ENCODE assay signal across 27 cellular contexts in the genomic region with DNA sequence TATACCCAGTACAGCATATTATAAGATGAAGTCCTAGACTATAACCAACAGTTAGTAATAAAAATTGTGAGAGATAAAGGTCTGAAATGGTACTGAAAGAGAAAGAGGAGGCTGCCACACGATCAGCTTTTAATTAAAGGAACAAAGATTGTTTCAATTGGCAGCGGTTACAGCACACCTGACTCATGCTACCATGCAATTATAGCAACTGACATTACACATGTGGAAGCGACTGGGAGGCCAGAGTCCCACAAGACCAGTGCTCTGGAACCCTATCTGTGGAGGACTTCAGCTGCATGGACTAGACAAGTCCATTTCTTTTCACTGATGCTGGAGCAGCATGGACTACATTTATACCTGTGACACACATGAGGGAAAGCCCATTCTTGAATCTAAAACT. TPM values are rescaled to one million over a fixed set of nuclear protein-coding genes. Genes with fewer than 3 reads are reported as not detected.
A peak's percentile ranks its signal among the peaks of the same experiment; 100 is the strongest.
DNase-seq lines count a peak whose midpoint lies in the region; ATAC-seq and TF ChIP-seq lines count a peak whose summit lies in the region.
"Had no signal": no experiment of that assay in that cellular context is flagged by ENCODE, and none has a peak within 500 bp of the region (broad histone marks: within the 10 kb centered on the region; RNA-seq: fewer than 3 reads in every experiment).

No MANE protein-coding gene starts in this region.

- H3K27ac ChIP-seq in body of pancreas (peak overlapping the region in 2 of 4 donors; percentile 19 to 22), skeletal muscle tissue (ENCODE audit: low read depth, low read length) (peak overlapping the region; percentile 68)
- H3K27ac ChIP-seq: esophagus muscularis mucosa, foreskin keratinocyte, PC-9, testis had no signal

- peaks cover 37% of the 10 kb centered on the region for H3K4me1 Mint-ChIP-seq in activated T-cell treated with anti-CD3 and anti-CD28 coated beads, Interleukin-2, amount 50 U/mL, for 72 hours (ENCODE audit: low read depth)
- H3K4me1 Mint-ChIP-seq: GM23338, nephron progenitor cell had no signal

- H3K27me3 ChIP-seq in body of pancreas (no peaks in the 10 kb centered on the region), skeletal muscle tissue (ENCODE audit: control insufficient read depth in 3 of 3, insufficient read depth in 3 of 3, low read length in 3 of 3) (no peaks in the 10 kb centered on the region)
- H3K27me3 ChIP-seq: esophagus muscularis mucosa, foreskin keratinocyte, heart right ventricle, testis had no signal

- no peak overlapping the region for H3K4me3 Mint-ChIP-seq in activated T-cell treated with anti-CD3 and anti-CD28 coated beads, Interleukin-2, amount 50 U/mL, for 72 hours
- H3K4me3 Mint-ChIP-seq: GM23338, nephron progenitor cell, T-helper 17 cell had no signal

- H3K9me3 Mint-ChIP-seq in activated T-cell treated with anti-CD3 and anti-CD28 coated beads, Interleukin-2, amount 50 U/mL, for 72 hours = no peaks in the 10 kb centered on the region
- H3K9me3 Mint-ChIP-seq: CD4-positive, alpha-beta memory T cell; GM23338; nephron progenitor cell had no signal

- H3K27ac Mint-ChIP-seq in activated T-cell treated with anti-CD3 and anti-CD28 coated beads, Interleukin-2, amount 50 U/mL, for 72 hours = peak overlapping the region; percentile 24
- H3K27ac Mint-ChIP-seq: GM23338, nephron progenitor cell, T-helper 17 cell had no signal

- no peak for ATAC-seq in activated T-cell treated with anti-CD3 and anti-CD28 coated beads, Interleukin-2, amount 50 U/mL, for 72 hours (replicated peaks in 1 of 2)
- ATAC-seq in body of pancreas (peak; percentile 33), HG03520 (IDR thresholded peaks at IDR 0.05; ENCODE audit: unreplicated experiment) (no peak)
- ATAC-seq: foreskin keratinocyte, GM23338, SK-N-SH treated with all-trans-retinoic acid at 6 μM for 48 hours, T-helper 17 cell had no signal

- TF ChIP-seq CTCF in body of pancreas (IDR thresholded peaks at IDR 0.05) = no peak

- H3K36me3 ChIP-seq in body of pancreas (replicated peaks in 1 of 2; ENCODE audit: insufficient read depth in 1 of 2, low read depth in 2 of 2) = peaks cover 12 to 50% of the 10 kb centered on the region in 2 donors
- H3K36me3 ChIP-seq in skeletal muscle tissue (ENCODE audit: control insufficient read depth in 3 of 3, insufficient read depth in 3 of 3, low read length in 3 of 3) = peaks cover 19 to 36% (median 23%) of the 10 kb centered on the region in 3 donors

- DNase-seq in activated T-cell treated with anti-CD3 and anti-CD28 coated beads, Interleukin-2, amount 50 U/mL, for 72 hours = no peak
- no peak for DNase-seq in activated T-cell treated with anti-CD3 and anti-CD28 coated beads, Interleukin-2, amount 50 U/mL, for 48 hours
- DNase-seq in NCI-H69 (lab: John Stamatoyannopoulos, UW) = peak; percentile 65
- DNase-seq in body of pancreas = no peak
- no peak for DNase-seq in medulla oblongata (ENCODE audit: extremely low spot score)
- no peak for DNase-seq in HK-2 (ENCODE audit: unreplicated experiment)
- DNase-seq: activated CD4-positive, alpha-beta T cell treated with anti-CD3 and anti-CD28 coated beads, Interleukin-2, amount 50 U/mL, for 4 hours; activated CD8-positive, alpha-beta memory T cell treated with anti-CD3 and anti-CD28 coated beads, Interleukin-2, amount 50 U/mL, for 4 hours; CD4-positive, alpha-beta memory T cell; central memory CD4-positive, alpha-beta T cell; foreskin keratinocyte; heart right ventricle; IMR-90; NCI-H1092; NCI-H510A treated with DMSO at 0.1 percent for 48 hours; nephron progenitor cell; PC-9; Right ventricle myocardium superior; stimulated activated naive CD4-positive, alpha-beta T cell treated with Interleukin-2 at 50 U/mL for 16 hours; T-helper 17 cell; testis had no signal

- peaks cover 3 to 22% of the 10 kb centered on the region in 2 donors for H3K36me3 Mint-ChIP-seq in activated T-cell treated with anti-CD3 and anti-CD28 coated beads, Interleukin-2, amount 50 U/mL, for 72 hours (ENCODE audit: insufficient read depth in 2 of 2)

- intact Hi-C loops in body of pancreas (cut with DNase I) = no loop called here

- H3K9ac ChIP-seq in skeletal muscle tissue (ENCODE audit: low read depth in 1 of 3, low read length in 3 of 3) = no peak overlapping the region

- no peaks in the 10 kb centered on the region for H3K9me3 ChIP-seq in body of pancreas
- no peaks in the 10 kb centered on the region for H3K9me3 ChIP-seq in skeletal muscle tissue (ENCODE audit: control insufficient read depth in 3 of 3, low read length in 3 of 3)
- H3K9me3 ChIP-seq: esophagus muscularis mucosa, heart right ventricle, testis had no signal

- H3K4me1 ChIP-seq in body of pancreas = peaks cover 52% of the 10 kb centered on the region
- H3K4me1 ChIP-seq in skeletal muscle tissue (ENCODE audit: control insufficient read depth in 3 of 3, insufficient read depth in 3 of 3, low read length in 3 of 3) = peaks cover 4 to 10% (median 5%) of the 10 kb centered on the region in 3 donors
- H3K4me1 ChIP-seq: testis had no signal

- H3K27me3 Mint-ChIP-seq in activated T-cell treated with anti-CD3 and anti-CD28 coated beads, Interleukin-2, amount 50 U/mL, for 72 hours (ENCODE audit: low read depth) = no peaks in the 10 kb centered on the region
- H3K27me3 Mint-ChIP-seq: CD4-positive, alpha-beta memory T cell; T-helper 17 cell had no signal

- TF ChIP-seq POLR2A in body of pancreas (IDR thresholded peaks at IDR 0.05) = no peak

- H3K4me3 ChIP-seq in body of pancreas (no peak overlapping the region), skeletal muscle tissue (ENCODE audit: low read length in 3 of 3) (no peak overlapping the region)
- H3K4me3 ChIP-seq: esophagus muscularis mucosa, GM23338, heart right ventricle, lung, PC-9, testis had no signal

- 49 to 61% methylated on average over 3 of the region's 3 CpGs for WGBS in body of pancreas, 2 donors

RNA-seq across cellular contexts. Expression of gene SEL1L, which starts 55.2 kb away (rescaled TPM):
- 10 to 100 TPM; 70.5 to 79.2 TPM for total RNA-seq in activated T-cell treated with anti-CD3 and anti-CD28 coated beads, Interleukin-2, amount 50 U/mL, for 72 hours
- total RNA-seq in body of pancreas (100 to 1,000 TPM; 183 to 268 TPM), skeletal muscle tissue (34.4 TPM)
